In genomic region chr11:111148953-111149352, GRCh38 we compare ENCODE assay signal across 1 cellular context.
TF ChIP-seq lines count a peak whose summit lies in the region.

No MANE protein-coding gene starts in this region.

TF ChIP-seq in SK-N-SH treated with all-trans-retinoic acid at 6 μM for 48 hours, 23 proteins besides CTCF, POLR2A, EP300 and RAD21 (continued from another document):
- no peak for TF ChIP-seq BACH2 (CRISPR knock-in tag; IDR thresholded peaks at IDR 0.05; ENCODE audit: borderline replicate concordance)
- no peak for TF ChIP-seq ARNTL (CRISPR knock-in tag; IDR thresholded peaks at IDR 0.05; ENCODE audit: borderline replicate concordance, low read depth)
- TF ChIP-seq ZC3H10 (CRISPR knock-in tag; IDR thresholded peaks at IDR 0.05), result no peak
- TF ChIP-seq TCF4 (CRISPR knock-in tag; IDR thresholded peaks at IDR 0.05; ENCODE audit: borderline replicate concordance), result peak; percentile 60
- peak; percentile 82 for TF ChIP-seq TSHZ2 (CRISPR knock-in tag; IDR thresholded peaks at IDR 0.05)
- TF ChIP-seq RARB (CRISPR knock-in tag; IDR thresholded peaks at IDR 0.05), result no peak
- no peak for TF ChIP-seq TOX (CRISPR knock-in tag; IDR thresholded peaks at IDR 0.05; ENCODE audit: borderline replicate concordance)
- TF ChIP-seq ZNF8 (CRISPR knock-in tag; IDR thresholded peaks at IDR 0.05), result no peak
- TF ChIP-seq ZFP30 (CRISPR knock-in tag; IDR thresholded peaks at IDR 0.05), result no peak
- no peak for TF ChIP-seq SNAI2 (CRISPR knock-in tag; IDR thresholded peaks at IDR 0.05)
- TF ChIP-seq POU6F1 (CRISPR knock-in tag; IDR thresholded peaks at IDR 0.05; ENCODE audit: borderline replicate concordance, low read depth), result no peak
- no peak for TF ChIP-seq CSRNP3 (CRISPR knock-in tag; IDR thresholded peaks at IDR 0.05)
- no peak for TF ChIP-seq PATZ1 (CRISPR knock-in tag; IDR thresholded peaks at IDR 0.05; ENCODE audit: borderline replicate concordance)
- no peak for TF ChIP-seq ZNF565 (CRISPR knock-in tag; conservative IDR thresholded peaks at IDR 0.05; ENCODE audit: low read depth)
- TF ChIP-seq CREB5 (CRISPR knock-in tag; IDR thresholded peaks at IDR 0.05; ENCODE audit: low read depth), result no peak
